Comparison of ENCODE assay signal across 15 cellular contexts in the genomic region with DNA sequence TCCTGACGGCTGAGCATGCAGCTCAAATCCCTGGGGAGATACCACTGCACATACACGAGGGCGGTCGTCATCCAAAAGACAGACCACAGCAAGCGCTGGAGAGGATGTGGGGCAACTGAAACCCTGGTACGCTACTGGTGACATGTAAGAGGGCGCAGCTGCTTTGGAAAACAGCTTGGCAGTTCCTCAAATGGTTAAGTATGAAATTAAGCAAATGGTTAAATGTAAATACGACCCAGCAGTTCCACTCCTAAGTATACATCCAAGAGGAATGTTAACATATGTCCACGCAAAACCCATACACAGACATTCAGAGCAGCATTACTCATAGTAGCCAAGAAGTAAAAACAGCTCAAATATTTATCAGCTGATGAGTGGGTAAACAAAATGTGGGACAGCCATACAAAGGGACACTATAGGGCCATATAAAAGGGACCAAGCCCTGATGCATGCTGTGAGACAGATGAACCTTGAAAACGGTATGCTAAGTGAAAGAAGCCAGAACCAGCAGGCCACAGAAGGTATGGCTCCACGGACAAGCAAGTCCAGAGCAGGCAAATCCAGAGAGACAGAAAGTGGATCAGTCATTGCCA. TPM values are rescaled to one million over a fixed set of nuclear protein-coding genes. Genes with fewer than 3 reads are reported as not detected.
DNase-seq lines count a peak whose midpoint lies in the region; ATAC-seq and TF ChIP-seq lines count a peak whose summit lies in the region.
"Had no signal": no experiment of that assay in that cellular context is flagged by ENCODE, and none has a peak within 500 bp of the region (broad histone marks: within the 10 kb centered on the region; RNA-seq: fewer than 3 reads in every experiment).

No MANE protein-coding gene starts in this region.

- H2AK9ac ChIP-seq in IMR-90 (replicated peaks; ENCODE audit: low read depth, low read length, poor library complexity) = peak overlapping the region; percentile 92

- no peaks in the 10 kb centered on the region for H4K20me1 ChIP-seq in IMR-90 (ENCODE audit: insufficient read depth, low read length)

- H3K27me3 ChIP-seq in IMR-90 (ENCODE audit: control insufficient read depth, insufficient read depth, low read length) (no peaks in the 10 kb centered on the region), sigmoid colon (no peaks in the 10 kb centered on the region)

- peak overlapping the region; percentile 100 for H2BK120ac ChIP-seq in IMR-90 (ENCODE audit: low read depth, low read length)

- POLR2A ChIA-PET in IMR-90 (lab: Charles Lee; ENCODE audit: unreplicated experiment) = interaction anchor here (0.6 to 0.7 kb wide), 2 partner anchors 36 to 43 kb away, joined by 3 to 5 read pairs; no protein-coding TSS in a partner anchor

- peak overlapping the region; percentile 97 for H2BK20ac ChIP-seq in IMR-90 (ENCODE audit: low read depth, low read length)

- TF ChIP-seq CTCF in IMR-90 (conservative IDR thresholded peaks at IDR 0.05; ENCODE audit: low read depth, low read length) (no peak), mesothelial cell of epicardium (IDR thresholded peaks at IDR 0.05; ENCODE audit: unreplicated experiment) (no peak), sigmoid colon (IDR thresholded peaks at IDR 0.05) (no peak)

- dilution Hi-C loops in IMR-90 (cut with HindIII; ENCODE audit: low sequenced_read_pairs, unreplicated experiment) = no loop called here

- peak overlapping the region; percentile 37 to 97 for H4K8ac ChIP-seq in IMR-90 (ENCODE audit: low read depth in 2 of 2, low read length in 2 of 2)

- H3K9me1 ChIP-seq in IMR-90 (ENCODE audit: insufficient read depth, low read length) = peaks cover 12% of the 10 kb centered on the region

- H3K4me1 Mint-ChIP-seq in mesothelial cell of epicardium = peaks cover 12% of the 10 kb centered on the region
- H3K4me1 Mint-ChIP-seq: activated CD4-positive, alpha-beta T cell treated with anti-CD3 and anti-CD28 coated beads, Interleukin-2, amount 10 ng/mL, durations not matched to agents 7 days and 5 days; activated naive CD8-positive, alpha-beta T cell treated with anti-CD3 and anti-CD28 coated beads, Interleukin-2, amount 50 U/mL, for 24 hours; B cell; central memory CD8-positive, alpha-beta T cell had no signal

- TF ChIP-seq POLR2A in IMR-90 (IDR thresholded peaks at IDR 0.05; ENCODE audit: low read depth, low read length) = no peak
- no peak for TF ChIP-seq POLR2A in sigmoid colon (IDR thresholded peaks at IDR 0.05)

- peak overlapping the region; percentile 69 for H3K9ac ChIP-seq in IMR-90 (ENCODE audit: low read depth, low read length)

- in situ Hi-C loops in IMR-90 (cut with MboI; ENCODE audit: low sequenced_read_pairs) = no loop called here

- no peaks in the 10 kb centered on the region for H3K36me3 Mint-ChIP-seq in mesothelial cell of epicardium

- peak overlapping the region; percentile 94 for H3K56ac ChIP-seq in IMR-90 (ENCODE audit: extremely low read depth, insufficient read depth, low read length)

- no TSS peak for BruUV-seq in IMR-90 (replicated peaks; lab: Mats Ljungman, UMichigan)

- peak overlapping the region; percentile 97 for H2BK15ac ChIP-seq in IMR-90 (ENCODE audit: low read depth, low read length)

- WGBS in IMR-90 (ENCODE audit: extremely low coverage in 2 of 2, insufficient read length in 1 of 2), 2 experiments = no CpG with 5 or more reads among the region's 11 CpGs
- 68 to 69% methylated on average over 11 of the region's 11 CpGs for WGBS in sigmoid colon, 2 donors

- H3K4me3 ChIP-seq in IMR-90 (ENCODE audit: insufficient read depth, low read depth, low read length) (no peak overlapping the region), sigmoid colon (no peak overlapping the region)

- H3K27me3 Mint-ChIP-seq in mesothelial cell of epicardium (ENCODE audit: low read depth) = no peaks in the 10 kb centered on the region
- H3K27me3 Mint-ChIP-seq: activated naive CD8-positive, alpha-beta T cell treated with anti-CD3 and anti-CD28 coated beads, Interleukin-2, amount 50 U/mL, for 24 hours had no signal

- peak overlapping the region; percentile 100 for H3K4ac ChIP-seq in IMR-90 (ENCODE audit: low read depth, low read length)

- TF ChIP-seq RAD21 in IMR-90 (IDR thresholded peaks at IDR 0.05; ENCODE audit: low read length) = no peak

- no peaks in the 10 kb centered on the region for H3K36me3 ChIP-seq in IMR-90 (ENCODE audit: control insufficient read depth, insufficient read depth, low read length)
- H3K36me3 ChIP-seq in sigmoid colon = no peaks in the 10 kb centered on the region

- ATAC-seq in IMR-90 (ENCODE audit: low read depth) (peak; percentile 61), HG02759 (IDR thresholded peaks at IDR 0.05; ENCODE audit: unreplicated experiment) (no peak), GM21737 (IDR thresholded peaks at IDR 0.05; ENCODE audit: unreplicated experiment) (no peak)
- ATAC-seq: activated naive CD8-positive, alpha-beta T cell treated with anti-CD3 and anti-CD28 coated beads, Interleukin-2, amount 50 U/mL, for 24 hours had no signal

- H3K4me3 Mint-ChIP-seq in mesothelial cell of epicardium = no peak overlapping the region
- H3K4me3 Mint-ChIP-seq: activated CD4-positive, alpha-beta T cell treated with anti-CD3 and anti-CD28 coated beads, Interleukin-2, amount 10 ng/mL, durations not matched to agents 7 days and 5 days; activated naive CD8-positive, alpha-beta T cell treated with anti-CD3 and anti-CD28 coated beads, Interleukin-2, amount 50 U/mL, for 24 hours; B cell; central memory CD8-positive, alpha-beta T cell had no signal

- intact Hi-C loops in IMR-90 (cut with micrococcal nuclease) (no loop called here), sigmoid colon (cut with DNase I) (no loop called here)

- H3K9me3 ChIP-seq in IMR-90 (ENCODE audit: control insufficient read depth, insufficient read depth, low read length) (no peaks in the 10 kb centered on the region), sigmoid colon (no peaks in the 10 kb centered on the region)

- H2AK5ac ChIP-seq in IMR-90 (ENCODE audit: low read depth, low read length) = peak overlapping the region; percentile 99

- H3K79me1 ChIP-seq in IMR-90 (ENCODE audit: low read depth in 1 of 2, low read length in 2 of 2) = peaks cover 0 to 26% of the 10 kb centered on the region in 2 experiments; a peak in 2 of 4 replicates

- peak overlapping the region; percentile 99 for H3K18ac ChIP-seq in IMR-90 (ENCODE audit: low read depth, low read length)

- peak; percentile 63 for DNase-seq in DMS53 (lab: John Stamatoyannopoulos, UW)
- peak; percentile 77 for DNase-seq in IMR-90
- peak; percentile 69 for DNase-seq in T1000 (lab: John Stamatoyannopoulos, UW)
- no peak for DNase-seq in mesothelial cell of epicardium (ENCODE audit: low spot score in 2 of 2, unreplicated experiment in 2 of 2)
- no peak for DNase-seq in NCI-H1436 treated with DMSO at 0.1 percent for 48 hours (lab: John Stamatoyannopoulos, UW)
- DNase-seq in sigmoid colon = no peak
- DNase-seq: activated CD4-positive, alpha-beta T cell treated with anti-CD3 and anti-CD28 coated beads, Interleukin-2, amount 10 ng/mL, durations not matched to agents 7 days and 5 days; activated naive CD8-positive, alpha-beta T cell treated with anti-CD3 and anti-CD28 coated beads, Interleukin-2, amount 50 U/mL, for 24 hours; activated T-cell treated with anti-CD3 and anti-CD28 coated beads, Interleukin-2, amount 50 U/mL, for 48 hours; foreskin melanocyte had no signal

- peak overlapping the region; percentile 73 for H3K4me2 ChIP-seq in IMR-90 (ENCODE audit: low read depth, low read length)

- peak overlapping the region; percentile 99 for H4K91ac ChIP-seq in IMR-90 (ENCODE audit: insufficient read depth, low read depth, low read length)

- peak overlapping the region; percentile 100 for H4K5ac ChIP-seq in IMR-90 (ENCODE audit: low read depth, low read length)

- no peak for TF ChIP-seq EP300 in sigmoid colon (IDR thresholded peaks at IDR 0.05)

- peak overlapping the region; percentile 84 for H2AFZ ChIP-seq in IMR-90 (replicated peaks; ENCODE audit: low read length, poor library complexity)

- peak overlapping the region; percentile 99 for H2BK5ac ChIP-seq in IMR-90 (ENCODE audit: low read depth, low read length, poor library complexity, severe bottlenecking)

- H3K4me1 ChIP-seq in IMR-90 (ENCODE audit: control insufficient read depth, insufficient read depth, low read length) (peaks cover 26% of the 10 kb centered on the region), sigmoid colon (peaks cover 0 to 37% (median 20%) of the 10 kb centered on the region in 4 donors)

- peak overlapping the region; percentile 94 for H3K27ac ChIP-seq in IMR-90 (ENCODE audit: insufficient read depth, low read length)
- H3K27ac ChIP-seq in sigmoid colon = peak overlapping the region in 2 of 4 donors; percentile 92

- peak overlapping the region; percentile 52 for H3K27ac Mint-ChIP-seq in mesothelial cell of epicardium
- H3K27ac Mint-ChIP-seq: activated CD4-positive, alpha-beta T cell treated with anti-CD3 and anti-CD28 coated beads, Interleukin-2, amount 10 ng/mL, durations not matched to agents 7 days and 5 days; activated naive CD8-positive, alpha-beta T cell treated with anti-CD3 and anti-CD28 coated beads, Interleukin-2, amount 50 U/mL, for 24 hours; B cell had no signal

- no peaks in the 10 kb centered on the region for H3K9me3 Mint-ChIP-seq in mesothelial cell of epicardium
- H3K9me3 Mint-ChIP-seq: activated CD4-positive, alpha-beta T cell treated with anti-CD3 and anti-CD28 coated beads, Interleukin-2, amount 10 ng/mL, durations not matched to agents 7 days and 5 days; activated naive CD8-positive, alpha-beta T cell treated with anti-CD3 and anti-CD28 coated beads, Interleukin-2, amount 50 U/mL, for 24 hours; central memory CD8-positive, alpha-beta T cell had no signal

- H3K14ac ChIP-seq in IMR-90 (replicated peaks; ENCODE audit: low read depth, low read length) = peak overlapping the region; percentile 96

- H3K23ac ChIP-seq in IMR-90 (ENCODE audit: low read depth, low read length) = peak overlapping the region; percentile 96

- CTCF ChIA-PET in IMR-90 (lab: Yijun Ruan, JAX) = interaction anchor here (0.6 to 1.6 kb wide), 3 partner anchors 17 to 94 kb away, joined by 3 to 10 read pairs (median 4); no protein-coding TSS in a partner anchor

TF ChIP-seq in IMR-90, 13 proteins besides CTCF, POLR2A, EP300 and RAD21 (continues in another document):
- TF ChIP-seq CEBPB (IDR thresholded peaks at IDR 0.05; ENCODE audit: low read depth, low read length) = no peak
- TF ChIP-seq RFX5 (IDR thresholded peaks at IDR 0.05; ENCODE audit: low read depth, low read length) = no peak

RNA-seq across cellular contexts. Expression of gene RIPOR3, which starts 38.5 kb away (rescaled TPM):
- total RNA-seq in IMR-90 (2012; rRNA removed) = 0.28 and 0.54 TPM in 2 replicates
- 1.7 TPM in 2 replicates for polyA plus RNA-seq in IMR-90 (2012; rRNA removed)
- 0.28 and 0.71 TPM in 2 replicates for polyA plus RNA-seq in IMR-90 (2012; cell fraction: cytosol; rRNA removed)
- polyA plus RNA-seq in IMR-90 (2012; cell fraction: nucleus; rRNA removed; ENCODE audit: low replicate concordance) = 11.7 and 15.4 TPM in 2 replicates
- total RNA-seq in mesothelial cell of epicardium = 18.8 to 20.0 TPM (median 19.2 TPM) in 3 replicates
- 10 to 100 TPM in 3 of 4 donors, 1 to 10 TPM in 1; 9.4 to 28.0 (median 15.1) TPM for total RNA-seq in sigmoid colon
- polyA plus RNA-seq in sigmoid colon = 1 to 10 TPM in 2 of 3 donors, under 1 TPM in 1; 0.92 to 7.8 (median 4.8) TPM
- total RNA-seq: activated CD4-positive, alpha-beta T cell treated with anti-CD3 and anti-CD28 coated beads, Interleukin-2, amount 10 ng/mL, durations not matched to agents 7 days and 5 days; T-helper 2 cell treated with Interferon-gamma antibody and Interleukin-4, amounts not matched to agents 100 ng/mL and 5 ng/mL, for 36 hours had no signal

Comparison
In these comparisons a context has a peak if more than half of its experiments do, and no peak if none do; other contexts are left out.
1. DNase-seq: peak in DMS53 (single experiment), IMR-90 (single experiment) and T1000 (single experiment); none in mesothelial cell of epicardium (0 of 2), NCI-H1436 treated with DMSO at 0.1 percent for 48 hours (single experiment) and sigmoid colon (single experiment).